In the genomic region with DNA sequence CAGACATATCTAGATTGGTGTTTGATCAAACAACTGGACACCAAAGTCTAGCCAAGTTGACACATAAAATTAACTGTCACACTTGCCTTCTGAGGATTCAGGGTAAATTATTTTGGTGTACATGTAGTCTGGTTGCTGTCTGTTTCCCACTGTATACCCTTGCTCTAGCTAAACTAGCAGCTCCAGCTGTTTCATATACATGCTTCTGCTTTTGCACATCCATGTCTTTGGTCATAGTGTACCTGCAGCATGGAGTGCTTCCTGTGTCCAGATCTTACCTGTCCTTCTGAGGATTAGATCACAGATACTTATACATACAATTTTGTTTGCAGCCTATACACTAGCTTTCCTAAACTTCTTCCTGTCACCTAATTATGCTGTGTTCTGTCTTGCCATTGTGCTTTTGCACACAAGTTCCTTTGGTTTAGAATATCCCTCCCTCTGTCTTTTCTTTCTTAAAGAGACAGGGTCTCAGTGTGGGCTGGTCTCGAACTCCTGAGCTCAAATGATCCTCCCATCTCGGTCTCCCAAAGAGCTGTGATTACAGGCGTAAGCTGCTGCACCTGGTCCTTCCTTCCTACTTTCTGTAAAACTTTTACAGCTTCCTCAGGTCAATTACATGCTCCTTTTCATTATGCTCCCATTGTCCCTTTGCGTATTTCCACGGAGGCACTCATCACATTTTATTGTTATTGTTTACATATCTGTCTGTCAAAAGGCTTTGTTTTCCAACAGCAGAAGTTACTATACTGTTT, we compare ENCODE assay signal across 18 cellular contexts. TPM values are rescaled to one million over a fixed set of nuclear protein-coding genes. Genes with fewer than 3 reads are reported as not detected.
DNase-seq lines count a peak whose midpoint lies in the region; ATAC-seq and TF ChIP-seq lines count a peak whose summit lies in the region.
"Had no signal": no experiment of that assay in that cellular context is flagged by ENCODE, and none has a peak within 500 bp of the region (broad histone marks: within the 10 kb centered on the region; RNA-seq: fewer than 3 reads in every experiment).

No MANE protein-coding gene starts in this region.

- H3K9me2 ChIP-seq in SK-N-SH = no peaks in the 10 kb centered on the region

- no peak for TF ChIP-seq EP300 in SK-N-SH (IDR thresholded peaks at IDR 0.05; ENCODE audit: borderline replicate concordance in 1 of 2, low read depth in 1 of 2, low read length in 1 of 2)

- H3K9me3 ChIP-seq in SK-N-SH (no peaks in the 10 kb centered on the region), lower lobe of right lung (no peaks in the 10 kb centered on the region)
- H3K9me3 ChIP-seq: heart left ventricle had no signal

- H4K20me1 ChIP-seq in SK-N-SH (ENCODE audit: insufficient read depth) = no peaks in the 10 kb centered on the region

- WGBS in SK-N-SH (ENCODE audit: low lambda C conversion rate) = 92% methylated on average over 5 of the region's 5 CpGs

- POLR2A ChIA-PET in SK-N-SH (lab: Yijun Ruan, JAX) = no interaction called here

- no peaks in the 10 kb centered on the region for H3F3A ChIP-seq in SK-N-SH (replicated peaks; ENCODE audit: insufficient read depth)

- H3K4me3 ChIP-seq in SK-N-SH (ENCODE audit: low read depth in 2 of 2, low read length in 1 of 2) (no peak overlapping the region), lower lobe of right lung (no peak overlapping the region)
- H3K4me3 ChIP-seq: heart left ventricle had no signal

- TF ChIP-seq CTCF in SK-N-SH (IDR thresholded peaks at IDR 0.05) (no peak), lower lobe of right lung (IDR thresholded peaks at IDR 0.05) (no peak)

- no peak overlapping the region for H2AFZ ChIP-seq in SK-N-SH (ENCODE audit: low read depth)

- no peak overlapping the region for H3K4me2 ChIP-seq in SK-N-SH

- H3K36me3 ChIP-seq in SK-N-SH (replicated peaks in 1 of 2; ENCODE audit: control insufficient read depth in 1 of 2, insufficient read depth in 2 of 2, low read length in 1 of 2) (peaks cover 7 to 16% of the 10 kb centered on the region in 2 experiments), lower lobe of right lung (no peaks in the 10 kb centered on the region)

- H3K27me3 ChIP-seq in SK-N-SH (ENCODE audit: insufficient read depth) = no peaks in the 10 kb centered on the region
- H3K27me3 ChIP-seq in lower lobe of right lung (ENCODE audit: low read depth) = no peaks in the 10 kb centered on the region
- H3K27me3 ChIP-seq: heart left ventricle had no signal

- DNase-seq in SK-N-SH = no peak
- no peak for DNase-seq in lower lobe of right lung
- DNase-seq in UCSD-AML1 (lab: John Stamatoyannopoulos, UW; ENCODE audit: unreplicated experiment) = no peak
- DNase-seq in DMS79 (lab: John Stamatoyannopoulos, UW) = no peak
- no peak for DNase-seq in NCI-H2227 (lab: John Stamatoyannopoulos, UW; ENCODE audit: unreplicated experiment)
- DNase-seq: 8988T; activated CD4-positive, alpha-beta T cell treated with anti-CD3 and anti-CD28 coated beads for 4 hours; activated T-cell treated with anti-CD3 and anti-CD28 coated beads, Interleukin-2, amount 50 U/mL, for 1 hour; Calu3; heart left ventricle; left cardiac atrium; NCI-H1417; NCI-H446 treated with DMSO at 0.1 percent for 48 hours; T-cell had no signal

- ATAC-seq in SK-N-SH treated with all-trans-retinoic acid at 6 μM for 48 hours (peak; percentile 15; the same call in 1 of the 3 replicates), HG03432 (IDR thresholded peaks at IDR 0.05; ENCODE audit: unreplicated experiment) (peak; percentile 56), lower lobe of right lung (peak in 1 of 2 donors; percentile 35), GM19455 (IDR thresholded peaks at IDR 0.05; ENCODE audit: unreplicated experiment) (no peak)
- ATAC-seq: heart left ventricle, left cardiac atrium, Panc1, T-cell had no signal

- peak overlapping the region in 1 of 2 experiments; percentile 44; a peak in 2 of 4 replicates for H3K27ac ChIP-seq in SK-N-SH (ENCODE audit: low read depth in 2 of 2, low read length in 1 of 2)
- H3K27ac ChIP-seq in lower lobe of right lung = peak overlapping the region; percentile 38

- CTCF ChIA-PET in SK-N-SH (lab: Yijun Ruan, JAX) = interaction anchor here (0.7 kb wide), 1 partner anchor 18 kb away, joined by 3 read pairs; no protein-coding TSS in a partner anchor

- H3K4me1 ChIP-seq in SK-N-SH (ENCODE audit: control insufficient read depth in 1 of 2, insufficient read depth in 2 of 2, low read depth in 1 of 2, low read length in 1 of 2) = peaks cover 8 to 10% of the 10 kb centered on the region in 2 experiments; a peak in 1 of 4 replicates
- peaks cover 8% of the 10 kb centered on the region for H3K4me1 ChIP-seq in lower lobe of right lung

- peaks cover 61% of the 10 kb centered on the region for H3K79me2 ChIP-seq in SK-N-SH (ENCODE audit: insufficient read depth)

- intact Hi-C loops in lower lobe of right lung (cut with DNase I) = no loop called here

- H3K9ac ChIP-seq in SK-N-SH = no peak overlapping the region

- TF ChIP-seq RAD21 in SK-N-SH (IDR thresholded peaks at IDR 0.05; ENCODE audit: low read length) = no peak

TF ChIP-seq in SK-N-SH treated with all-trans-retinoic acid at 6 μM for 48 hours, 23 proteins besides CTCF, POLR2A, EP300 and RAD21:
- TF ChIP-seq SNAI2 (CRISPR knock-in tag; IDR thresholded peaks at IDR 0.05) (no peak), ISL1 (CRISPR knock-in tag; IDR thresholded peaks at IDR 0.05) (no peak), ESRRG (CRISPR knock-in tag; IDR thresholded peaks at IDR 0.05) (no peak), TCF4 (CRISPR knock-in tag; IDR thresholded peaks at IDR 0.05; ENCODE audit: borderline replicate concordance) (no peak)

TF ChIP-seq in SK-N-SH, 30 proteins besides CTCF, POLR2A, EP300 and RAD21:
- TF ChIP-seq TCF12 (IDR thresholded peaks at IDR 0.05) (no peak), NRF1 (IDR thresholded peaks at IDR 0.05; ENCODE audit: low read depth, low read length) (no peak), RCOR1 (IDR thresholded peaks at IDR 0.05; ENCODE audit: low read length) (no peak)
- TF ChIP-seq, protein P1, sequence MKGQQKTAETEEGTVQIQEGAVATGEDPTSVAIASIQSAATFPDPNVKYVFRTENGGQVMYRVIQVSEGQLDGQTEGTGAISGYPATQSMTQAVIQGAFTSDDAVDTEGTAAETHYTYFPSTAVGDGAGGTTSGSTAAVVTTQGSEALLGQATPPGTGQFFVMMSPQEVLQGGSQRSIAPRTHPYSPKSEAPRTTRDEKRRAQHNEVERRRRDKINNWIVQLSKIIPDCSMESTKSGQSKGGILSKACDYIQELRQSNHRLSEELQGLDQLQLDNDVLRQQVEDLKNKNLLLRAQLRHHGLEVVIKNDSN (IDR thresholded peaks at IDR 0.05; ENCODE audit: borderline replicate concordance, low read depth) = no peak

RNA-seq across cellular contexts. Expression of a gene that starts 33.8 kb away (rescaled TPM):
- 36.4 and 46.4 TPM in 2 replicates for polyA plus RNA-seq in SK-N-SH (2012; rRNA removed)
- 45.8 and 45.9 TPM in 2 replicates for polyA plus RNA-seq in SK-N-SH (2012; cell fraction: cytosol; rRNA removed)
- 20.5 and 33.6 TPM in 2 replicates for polyA plus RNA-seq in SK-N-SH (2012; cell fraction: nucleus; rRNA removed)
- 16.7 TPM for total RNA-seq in lower lobe of right lung
